8 cellular contexts compared by ENCODE assay signal in the genomic region with DNA sequence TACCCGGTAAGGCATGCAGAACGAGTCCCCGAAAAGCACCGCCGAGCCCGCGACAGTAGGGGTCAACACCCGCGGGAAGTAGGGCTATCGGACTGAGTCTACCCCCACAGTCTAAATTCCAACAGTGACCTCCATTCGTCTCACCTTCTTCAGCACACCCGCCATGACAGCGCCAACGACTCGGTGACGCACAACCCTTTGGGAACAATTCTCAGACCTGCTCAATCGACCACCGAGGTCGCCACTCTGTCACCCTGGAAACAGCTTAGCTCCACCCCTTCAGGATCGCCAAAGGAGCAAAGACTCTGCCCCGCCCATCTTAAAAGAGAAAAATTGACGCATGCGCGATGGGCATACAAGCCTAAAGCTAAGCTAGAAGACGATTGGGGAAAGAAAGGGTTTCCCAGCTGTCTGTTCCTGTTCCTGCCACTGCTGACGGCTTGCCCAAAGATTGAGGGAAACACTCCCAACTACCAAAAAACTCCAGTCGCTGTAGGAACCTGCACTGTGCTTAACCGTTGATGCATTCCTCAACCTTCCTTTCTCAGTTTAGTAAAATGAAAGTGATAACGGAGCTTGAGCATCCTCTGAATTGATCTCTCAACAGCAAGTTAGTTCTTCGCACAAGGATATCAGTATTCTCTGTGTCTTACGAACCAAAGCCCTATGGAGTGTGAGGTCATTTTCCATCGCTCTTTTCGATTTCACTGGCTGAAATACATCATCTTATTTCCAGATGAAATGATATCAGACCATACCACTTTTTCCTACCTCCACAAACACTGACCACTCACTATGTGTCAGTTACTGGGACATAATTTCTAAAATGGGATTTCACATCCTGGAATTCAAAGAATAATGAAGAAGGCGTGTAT. TPM values are rescaled to one million over a fixed set of nuclear protein-coding genes. Genes with fewer than 3 reads are reported as not detected.
A peak's percentile ranks its signal among the peaks of the same experiment; 100 is the strongest.
DNase-seq lines count a peak whose midpoint lies in the region; ATAC-seq, FAIRE-seq and TF ChIP-seq lines count a peak whose summit lies in the region.

NDUFA5 (minus strand) TSS at position 188 of the 875 bp plus-strand sequence; CDS start at position 165, 23 bp downstream.

- no peak within 1 kb of the TSS for H2BK120ac ChIP-seq in H1 (replicated peaks; ENCODE audit: low read depth, low read length)

- H2BK12ac ChIP-seq in H1 (ENCODE audit: low read depth, low read length) = no peak within 1 kb of the TSS; the same call in 1 of the 2 replicates

- no peaks in the 10 kb centered on the region for H3K79me1 ChIP-seq in H1 (ENCODE audit: low read depth, low read length)

- peak within 1 kb of the TSS; percentile 77 for H3K27ac ChIP-seq in H1 (ENCODE audit: low read depth, low read length)

- DNase-seq in Caco-2 = peak; percentile 99
- peak; percentile 75 for DNase-seq in HTR-8/SVneo (ENCODE audit: insufficient read length, low spot score)
- DNase-seq in NOMO-1 treated with DMSO at 0.1 percent for 48 hours (lab: John Stamatoyannopoulos, UW; ENCODE audit: unreplicated experiment) = peak; percentile 87
- DNase-seq in activated CD8-positive, alpha-beta memory T cell treated with anti-CD3 and anti-CD28 coated beads for 4 hours (ENCODE audit: low read depth in 2 of 2) = peak; percentile 92 to 95
- peak; percentile 91 to 93 for DNase-seq in H1 (ENCODE audit: low read depth in 1 of 2, low spot score in 2 of 2)
- peak; percentile 100 for DNase-seq in medulla oblongata (ENCODE audit: extremely low spot score)
- peak; percentile 95 for DNase-seq in stimulated activated CD8-positive, alpha-beta memory T cell treated with anti-CD3 and anti-CD28 coated beads, Interleukin-12 subunit alpha, Interleukin-12 subunit beta, amount 100 ng/mL, for 1 hour (ENCODE audit: low read depth)

- peaks cover 5% of the 10 kb centered on the region for H3K36me3 Mint-ChIP-seq in Caco-2 (ENCODE audit: insufficient read depth, unreplicated experiment)

- no peak within 1 kb of the TSS for H3K27ac Mint-ChIP-seq in Caco-2 (ENCODE audit: unreplicated experiment)

- H3K9me3 Mint-ChIP-seq in Caco-2 (ENCODE audit: unreplicated experiment) = no peaks in the 10 kb centered on the region

- no peak for TF ChIP-seq EP300 in H1 (IDR thresholded peaks at IDR 0.05; ENCODE audit: borderline replicate concordance in 1 of 2, low read depth in 2 of 2, low read length in 2 of 2)

- intact Hi-C loops in Caco-2 (cut with micrococcal nuclease; ENCODE audit: unreplicated experiment) = loop anchor here (1.0 kb wide), 3 partner anchors 15 to 191 kb away; partner anchors contain the start of genes IQUB and WASL

- no peak within 1 kb of the TSS for H2AK5ac ChIP-seq in H1 (ENCODE audit: low read depth, low read length)

- H3K4me2 ChIP-seq in H1 (ENCODE audit: insufficient read depth in 1 of 2, low read depth in 2 of 2, low read length in 2 of 2) = peak within 1 kb of the TSS; percentile 67 to 92

- H2BK5ac ChIP-seq in H1 (ENCODE audit: low read depth, low read length) = peak within 1 kb of the TSS; percentile 82

- peaks cover 7% of the 10 kb centered on the region for H3K23me2 ChIP-seq in H1 (ENCODE audit: low read depth, low read length)

- 12% methylated on average over 34 of the region's 34 CpGs; no CpG with 5 or more reads in 1 of the 2 experiments for WGBS in H1 (ENCODE audit: extremely low coverage in 1 of 2, insufficient coverage in 1 of 2, insufficient read length in 1 of 2, insufficient replicate concordance in 2 of 2, low coverage in 1 of 2, low lambda C conversion rate in 2 of 2, missing lambda C conversion rate in 1 of 2), 2 experiments

- POLR2A ChIA-PET in Caco-2 (lab: Charles Lee) = interaction anchor here (0.6 to 1.3 kb wide), 5 partner anchors 11 to 191 kb away, joined by 3 to 8 read pairs (median 4); partner anchors contain the start of gene WASL
- POLR2A ChIA-PET in H1 (lab: Charles Lee; ENCODE audit: partially characterized antibody) = interaction anchor here (1.3 to 1.4 kb wide), 6 partner anchors 9 to 30 kb away, joined by 3 to 6 read pairs (median 4); no protein-coding TSS in a partner anchor

- peak in 1 of 2 experiments; percentile 62; a peak in 2 of 3 replicates for TF ChIP-seq POLR2A in H1 (IDR thresholded peaks at IDR 0.05; ENCODE audit: control extremely low read depth in 1 of 2, low read depth in 2 of 2, low read length in 2 of 2)

- H4K20me1 ChIP-seq in H1 (replicated peaks in 1 of 2; ENCODE audit: control insufficient read depth in 1 of 2, insufficient read depth in 2 of 2, low read length in 2 of 2) = no peaks in the 10 kb centered on the region

- H3K4me1 ChIP-seq in Caco-2 (peaks cover 5% of the 10 kb centered on the region; the same call in 1 of the 2 replicates), H1 (replicated peaks in 1 of 4; ENCODE audit: control insufficient read depth in 3 of 4, insufficient read depth in 4 of 4, low read length in 3 of 4) (peaks cover 0 to 6% (median under 1%) of the 10 kb centered on the region in 4 experiments; a peak in 2 of 7 replicates)

- no TSS peak for BruUV-seq in Caco-2 (replicated peaks; lab: Mats Ljungman, UMichigan)

- no peak for TF ChIP-seq RAD21 in H1 (IDR thresholded peaks at IDR 0.05 in 1 of 2, conservative IDR thresholded peaks at IDR 0.05 in 1 of 2; ENCODE audit: low read depth in 2 of 2, low read length in 2 of 2)

- FAIRE-seq in HTR-8/SVneo (lab: Jason Lieb, UNC) (peak; percentile 44), H1 (lab: Jason Lieb, UNC) (peak; percentile 93)

- H3K23ac ChIP-seq in H1 (ENCODE audit: insufficient read length) = no peak within 1 kb of the TSS

- H2BK20ac ChIP-seq in H1 (ENCODE audit: low read length) = no peak within 1 kb of the TSS

- peaks cover 1% of the 10 kb centered on the region for H3K36me3 ChIP-seq in Caco-2 (ENCODE audit: control insufficient read depth, insufficient read depth, low read length)
- peaks cover 0 to 9% (median 3%) of the 10 kb centered on the region in 4 experiments; a peak in 3 of 8 replicates for H3K36me3 ChIP-seq in H1 (ENCODE audit: control insufficient read depth in 2 of 4, insufficient read depth in 4 of 4, low read length in 3 of 4)

- H3K14ac ChIP-seq in H1 (ENCODE audit: insufficient read length) = no peak within 1 kb of the TSS

- peak; percentile 96 for ATAC-seq in GM21381 (IDR thresholded peaks at IDR 0.05; ENCODE audit: unreplicated experiment)

- peak within 1 kb of the TSS; percentile 82 for H4K8ac ChIP-seq in H1 (ENCODE audit: extremely low read depth, insufficient read depth, low read length)

- H3K4me3 Mint-ChIP-seq in Caco-2 (ENCODE audit: unreplicated experiment) = no peak within 1 kb of the TSS

- CTCF ChIA-PET in Caco-2 (lab: Charles Lee) = interaction anchor here (0.6 to 1.6 kb wide), 6 partner anchors 21 to 240 kb away, joined by 3 to 16 read pairs (median 3); partner anchors contain the start of gene IQUB
- CTCF ChIA-PET in H1 (lab: Charles Lee; ENCODE audit: partially characterized antibody) = interaction anchor here (0.6 to 1.2 kb wide), 3 partner anchors 15 to 409 kb away, joined by 3 to 4 read pairs (median 4); no protein-coding TSS in a partner anchor

- peak within 1 kb of the TSS; percentile 86 to 96 (median 92) for H3K9ac ChIP-seq in H1 (replicated peaks in 1 of 4; ENCODE audit: extremely low read depth in 1 of 4, low read depth in 3 of 4, low read length in 3 of 4)

- H3K9me3 ChIP-seq in Caco-2 (no peaks in the 10 kb centered on the region), H1 (ENCODE audit: insufficient read depth in 2 of 2, low read depth in 1 of 2, low read length in 1 of 2) (no peaks in the 10 kb centered on the region)

- H3K4me3 ChIP-seq in Caco-2 (ENCODE audit: low read depth, low read length) (peak within 1 kb of the TSS; percentile 58), H1 (ENCODE audit: extremely low read depth in 1 of 4, insufficient read depth in 2 of 4, low read depth in 3 of 4, low read length in 4 of 4) (peak within 1 kb of the TSS; percentile 97 to 100 (median 98))

- TF ChIP-seq CTCF in Caco-2 (IDR thresholded peaks at IDR 0.05; ENCODE audit: insufficient read depth in 1 of 2, low read depth in 1 of 2, low read length in 1 of 2, severe bottlenecking in 1 of 2, unreplicated experiment in 1 of 2) (no peak), H1 (IDR thresholded peaks at IDR 0.05; ENCODE audit: control extremely low read depth in 1 of 3, insufficient read depth in 1 of 3, low read depth in 1 of 3, low read length in 3 of 3) (no peak)

- peak within 1 kb of the TSS; percentile 100 for H2AFZ ChIP-seq in H1 (ENCODE audit: low read length)

- H2BK15ac ChIP-seq in H1 (ENCODE audit: low read length) = no peak within 1 kb of the TSS

- no peaks in the 10 kb centered on the region for H3K27me3 ChIP-seq in Caco-2 (replicated peaks; ENCODE audit: control insufficient read depth, insufficient read depth, low read length)
- no peaks in the 10 kb centered on the region for H3K27me3 ChIP-seq in H1 (replicated peaks in 1 of 4; ENCODE audit: control insufficient read depth in 3 of 4, extremely low read depth in 1 of 4, insufficient read depth in 3 of 4, low read length in 3 of 4)

- H3K18ac ChIP-seq in H1 (ENCODE audit: extremely low read depth, low read length) = no peak within 1 kb of the TSS

- H3K79me2 ChIP-seq in H1 (ENCODE audit: control insufficient read depth in 1 of 2, insufficient read depth in 2 of 2, low read length in 2 of 2) = peaks cover 7 to 35% of the 10 kb centered on the region in 2 experiments

- H3K4ac ChIP-seq in H1 (replicated peaks; ENCODE audit: insufficient read length, low read depth, low read length) = no peak within 1 kb of the TSS

- H4K91ac ChIP-seq in H1 (replicated peaks; ENCODE audit: insufficient read length, low read length) = no peak within 1 kb of the TSS

- H3K56ac ChIP-seq in H1 (replicated peaks; ENCODE audit: insufficient read length, low read depth, low read length) = no peak within 1 kb of the TSS

- H3K27me3 Mint-ChIP-seq in Caco-2 (ENCODE audit: insufficient read depth, unreplicated experiment) = peaks cover 3% of the 10 kb centered on the region

- peak within 1 kb of the TSS; percentile 1 for H4K5ac ChIP-seq in H1 (ENCODE audit: insufficient read length, low read depth, low read length)

- no peaks in the 10 kb centered on the region for H3K4me1 Mint-ChIP-seq in Caco-2 (ENCODE audit: low read depth, unreplicated experiment)

TF ChIP-seq in H1, 55 proteins besides CTCF, POLR2A, EP300 and RAD21 (continues in another document):
- TF ChIP-seq ASH2L (IDR thresholded peaks at IDR 0.05; ENCODE audit: low read length) (peak; percentile 83), YY1 (IDR thresholded peaks at IDR 0.05; ENCODE audit: low read depth, low read length) (peak; percentile 94)

RNA-seq across cellular contexts. Expression of gene NDUFA5, which starts in this region (rescaled TPM):
- 87.9 and 88.9 TPM in 2 replicates for total RNA-seq in Caco-2 (2022)
- 74.9 and 76.3 TPM in 2 replicates for total RNA-seq in H1 (2021; fragmentation: NEBNext Ultra II Directional; extraction: Animal tissue kit (Norgen Biotek cat#: 25700))
- polyA plus RNA-seq in H1 (2011; rRNA removed) = 3.4 and 7.6 TPM in 2 replicates
- polyA plus RNA-seq in H1 (2011; cell fraction: cytosol; rRNA removed) = 20.1 TPM
- polyA plus RNA-seq in H1 (2011; cell fraction: nucleus; rRNA removed) = 2.4 TPM
- 18.7 to 54.6 TPM (median 27.1 TPM) in 4 replicates for polyA plus RNA-seq in H1 (2012, experiment 1 of 2)
- polyA plus RNA-seq in H1 (2012, experiment 2 of 2) = 9.3 TPM
- 55.6 TPM for polyA plus RNA-seq in H1 (2013, experiment 1 of 2)
- 53.9 TPM for polyA plus RNA-seq in H1 (2013, experiment 2 of 2)
- 3.8 and 4.9 TPM in 2 replicates for polyA minus RNA-seq in H1 (2011; rRNA and poly(A)+ RNA removed)
- polyA minus RNA-seq in H1 (2011; cell fraction: cytosol; rRNA and poly(A)+ RNA removed) = 10.9 TPM
- polyA minus RNA-seq in H1 (2011; cell fraction: nucleus; rRNA and poly(A)+ RNA removed) = 26.0 TPM

Comparison
In these comparisons a context has a peak if more than half of its experiments do, and no peak if none do; other contexts are left out.
1. Peak in every context shown above with its lines: DNase-seq, ATAC-seq, H3K4me3 ChIP-seq and H3K27ac ChIP-seq.